25 cellular contexts compared by ENCODE assay signal in genomic region chr6:167554854-167555253, GRCh38.
"Had no signal": no experiment of that assay in that cellular context is flagged by ENCODE, and none has a peak within 500 bp of the region (broad histone marks: within the 10 kb centered on the region; RNA-seq: fewer than 3 reads in every experiment).

No MANE protein-coding gene starts in this region.

- H3K27ac ChIP-seq: neutrophil, ovary, parathyroid adenoma, psoas muscle, stomach, tibial artery, transverse colon, upper lobe of right lung, uterus had no signal

- H3K9ac ChIP-seq: parathyroid adenoma had no signal

- H3K9me3 ChIP-seq: neutrophil, ovary, tibial artery, transverse colon, upper lobe of right lung, uterus had no signal

- H3K4me1 ChIP-seq: parathyroid adenoma had no signal

- DNase-seq: naive B cell; naive thymus-derived CD8-positive, alpha-beta T cell; nephron progenitor cell; nucleus accumbens; ovary; posterior cingulate gyrus; psoas muscle; right cardiac atrium; small intestine; stimulated activated CD4-positive, alpha-beta T cell treated with anti-CD3 and anti-CD28 coated beads, Interleukin-15, amount 100 ng/mL, for 24 hours; stimulated activated CD4-positive, alpha-beta T cell treated with anti-CD3 and anti-CD28 coated beads, Interleukin-2, amount 100 ng/mL, for 24 hours; stimulated activated CD4-positive, alpha-beta T cell treated with anti-CD3 and anti-CD28 coated beads, Interleukin-2, amount 100 ng/mL, for 48 hours; stimulated activated CD4-positive, alpha-beta T cell treated with anti-CD3 and anti-CD28 coated beads, Interleukin-4, amount 100 ng/mL, for 24 hours; stimulated activated naive B cell treated with anti-CD40 and anti-IgM and Interleukin-4, amounts not matched to agents 10 μg/mL and 1 μg/mL and 100 μg/mL, for 72 hours; stimulated activated naive CD4-positive, alpha-beta T cell treated with Interleukin-2 at 50 U/mL for 16 hours; stomach; tibial artery; transverse colon; upper lobe of right lung; uterus had no signal

- H3K79me2 ChIP-seq: parathyroid adenoma had no signal

- H2AFZ ChIP-seq: parathyroid adenoma had no signal

- H3K27me3 ChIP-seq: neutrophil, ovary, stomach, tibial artery, transverse colon, upper lobe of right lung, uterus had no signal

- H3K36me3 ChIP-seq: neutrophil, ovary, stomach, tibial artery, transverse colon, upper lobe of right lung, uterus had no signal

- FAIRE-seq: small intestine had no signal

- ATAC-seq: naive thymus-derived CD8-positive, alpha-beta T cell; natural killer cell treated with Interleukin-12 subunit alpha and Interleukin-12 subunit beta and Interleukin-15 and Interleukin-18, amount 100 ng/mL, for 72 hours; psoas muscle; right cardiac atrium; sciatic nerve; stimulated activated effector memory CD8-positive, alpha-beta T cell treated with anti-CD3 and anti-CD28 coated beads, Interleukin-12 subunit alpha, Interleukin-12 subunit beta, amount 100 ng/mL, for 72 hours; stimulated activated naive B cell treated with anti-CD40 and anti-IgM and Interleukin-4, amounts not matched to agents 10 μg/mL and 1 μg/mL and 100 μg/mL, for 72 hours; upper lobe of right lung had no signal

- H3K4me3 ChIP-seq: ovary, psoas muscle, stomach, tibial artery, transverse colon, upper lobe of right lung, uterus had no signal
